ENCODE assay signal across 1 cellular context in genomic region chr2:107927034-107927534, GRCh38.
TF ChIP-seq lines count a peak whose summit lies in the region.

No MANE protein-coding gene starts in this region.

TF ChIP-seq in HepG2, 621 proteins besides CTCF, POLR2A, EP300 and RAD21:
- no peak for TF ChIP-seq ZFP91 (CRISPR knock-in tag; IDR thresholded peaks at IDR 0.05; ENCODE audit: borderline replicate concordance)
- TF ChIP-seq, protein P1, sequence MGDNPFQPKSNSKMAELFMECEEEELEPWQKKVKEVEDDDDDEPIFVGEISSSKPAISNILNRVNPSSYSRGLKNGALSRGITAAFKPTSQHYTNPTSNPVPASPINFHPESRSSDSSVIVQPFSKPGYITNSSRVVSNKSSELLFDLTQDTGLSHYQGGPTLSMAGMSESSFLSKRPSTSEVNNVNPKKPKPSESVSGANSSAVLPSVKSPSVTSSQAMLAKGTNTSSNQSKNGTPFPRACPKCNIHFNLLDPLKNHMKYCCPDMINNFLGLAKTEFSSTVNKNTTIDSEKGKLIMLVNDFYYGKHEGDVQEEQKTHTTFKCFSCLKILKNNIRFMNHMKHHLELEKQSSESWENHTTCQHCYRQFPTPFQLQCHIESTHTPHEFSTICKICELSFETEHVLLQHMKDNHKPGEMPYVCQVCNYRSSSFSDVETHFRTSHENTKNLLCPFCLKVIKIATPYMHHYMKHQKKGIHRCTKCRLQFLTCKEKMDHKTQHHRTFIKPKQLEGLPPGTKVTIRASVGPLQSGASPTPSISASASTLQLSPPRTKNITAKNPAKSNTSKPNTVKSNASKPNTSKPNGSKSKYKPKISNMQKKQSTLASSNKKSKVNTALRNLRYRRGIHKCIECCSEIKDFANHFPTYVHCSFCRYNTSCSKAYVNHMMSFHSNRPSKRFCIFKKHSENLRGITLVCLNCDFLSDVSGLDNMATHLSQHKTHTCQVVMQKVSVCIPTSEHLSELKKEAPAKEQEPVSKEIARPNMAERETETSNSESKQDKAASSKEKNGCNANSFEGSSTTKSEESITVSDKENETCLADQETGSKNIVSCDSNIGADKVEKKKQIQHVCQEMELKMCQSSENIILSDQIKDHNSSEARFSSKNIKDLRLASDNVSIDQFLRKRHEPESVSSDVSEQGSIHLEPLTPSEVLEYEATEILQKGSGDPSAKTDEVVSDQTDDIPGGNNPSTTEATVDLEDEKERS (CRISPR knock-in tag; IDR thresholded peaks at IDR 0.05), result no peak
- no peak for TF ChIP-seq FOXA1 (IDR thresholded peaks at IDR 0.05)
- peak; percentile 18; the same call in 1 of the 2 replicates for TF ChIP-seq FOXA1 (CRISPR knock-in tag; IDR thresholded peaks at IDR 0.05)
